ENCODE assay signal across 10 cellular contexts in genomic region chr17:9959377-9959981, GRCh38. TPM values are rescaled to one million over a fixed set of nuclear protein-coding genes. Genes with fewer than 3 reads are reported as not detected.
DNase-seq lines count a peak whose midpoint lies in the region; ATAC-seq lines count a peak whose summit lies in the region.
"Had no signal": no experiment of that assay in that cellular context is flagged by ENCODE, and none has a peak within 500 bp of the region (broad histone marks: within the 10 kb centered on the region; RNA-seq: fewer than 3 reads in every experiment).

No MANE protein-coding gene starts in this region.

- POLR2A ChIA-PET in activated naive CD8-positive, alpha-beta T cell treated with anti-CD3 and anti-CD28 coated beads, Interleukin-2, amount 10 ng/mL, durations not matched to agents 7 days and 5 days (lab: Charles Lee), result no interaction called here

- no peaks in the 10 kb centered on the region for H3K27me3 Mint-ChIP-seq in activated naive CD8-positive, alpha-beta T cell treated with anti-CD3 and anti-CD28 coated beads, Interleukin-2, amount 10 ng/mL, durations not matched to agents 7 days and 5 days

- H3K4me1 Mint-ChIP-seq in activated naive CD8-positive, alpha-beta T cell treated with anti-CD3 and anti-CD28 coated beads, Interleukin-2, amount 10 ng/mL, durations not matched to agents 7 days and 5 days, result no peaks in the 10 kb centered on the region

- H3K27ac Mint-ChIP-seq in activated naive CD8-positive, alpha-beta T cell treated with anti-CD3 and anti-CD28 coated beads, Interleukin-2, amount 10 ng/mL, durations not matched to agents 7 days and 5 days, result no peak overlapping the region
- H3K27ac Mint-ChIP-seq: T-helper 1 cell treated with Interleukin-12 subunit alpha and Interleukin-12 subunit beta and Interleukin-4 antibody, amounts not matched to agents 30 μg/mL and 1 μg/mL, for 36 hours had no signal

- peak; percentile 28 for DNase-seq in ELR (ENCODE audit: low read depth)
- DNase-seq in KBM-7, result peak; percentile 62
- DNase-seq in activated naive CD8-positive, alpha-beta T cell treated with anti-CD3 and anti-CD28 coated beads, Interleukin-2, amount 10 ng/mL, durations not matched to agents 7 days and 5 days, result peak; percentile 47
- peak in 29 of 51 donors; percentile 5 to 75 (median 31) for DNase-seq in hypothalamus (lab: John Stamatoyannopoulos, UW)
- DNase-seq in stimulated activated CD4-positive, alpha-beta T cell treated with anti-CD3 and anti-CD28 coated beads, Interleukin-4, amount 100 ng/mL, for 48 hours (ENCODE audit: low read depth in 2 of 2), result peak; percentile 3 to 40
- DNase-seq in DMS53 treated with DMSO at 0.1 percent for 48 hours (lab: John Stamatoyannopoulos, UW; ENCODE audit: unreplicated experiment), result no peak

- no peaks in the 10 kb centered on the region for H3K36me3 Mint-ChIP-seq in activated naive CD8-positive, alpha-beta T cell treated with anti-CD3 and anti-CD28 coated beads, Interleukin-2, amount 10 ng/mL, durations not matched to agents 7 days and 5 days

- no peak overlapping the region for H3K4me3 Mint-ChIP-seq in activated naive CD8-positive, alpha-beta T cell treated with anti-CD3 and anti-CD28 coated beads, Interleukin-2, amount 10 ng/mL, durations not matched to agents 7 days and 5 days
- H3K4me3 Mint-ChIP-seq: T-helper 1 cell treated with Interleukin-12 subunit alpha and Interleukin-12 subunit beta and Interleukin-4 antibody, amounts not matched to agents 30 μg/mL and 1 μg/mL, for 36 hours had no signal

- H3K9me3 Mint-ChIP-seq in activated naive CD8-positive, alpha-beta T cell treated with anti-CD3 and anti-CD28 coated beads, Interleukin-2, amount 10 ng/mL, durations not matched to agents 7 days and 5 days, result no peaks in the 10 kb centered on the region
- H3K9me3 Mint-ChIP-seq: T-helper 1 cell treated with Interleukin-12 subunit alpha and Interleukin-12 subunit beta and Interleukin-4 antibody, amounts not matched to agents 30 μg/mL and 1 μg/mL, for 36 hours had no signal

- no peak for ATAC-seq in activated naive CD8-positive, alpha-beta T cell treated with anti-CD3 and anti-CD28 coated beads, Interleukin-2, amount 10 ng/mL, durations not matched to agents 7 days and 5 days (ENCODE audit: low read depth)
- no peak for ATAC-seq in GM21423 (IDR thresholded peaks at IDR 0.05; ENCODE audit: unreplicated experiment)
- no peak for ATAC-seq in HG02970 (IDR thresholded peaks at IDR 0.05; ENCODE audit: low FRiP score, unreplicated experiment)

- in situ Hi-C loops in KBM-7 (cut with MboI; ENCODE audit: low pct_unique_long_range_greater_than_20kb, low sequenced_read_pairs), result no loop called here

RNA-seq across cellular contexts. Expression of gene RCVRN, which starts 54.4 kb away (rescaled TPM):
- not detected for total RNA-seq in activated naive CD8-positive, alpha-beta T cell treated with anti-CD3 and anti-CD28 coated beads, Interleukin-2, amount 10 ng/mL, durations not matched to agents 7 days and 5 days
- total RNA-seq: renal cortical epithelial cell had no signal
